ENCODE assay signal across 1 cellular context in genomic region chr12:95942106-95942531, GRCh38.
TF ChIP-seq lines count a peak whose summit lies in the region.

No MANE protein-coding gene starts in this region.

TF ChIP-seq in A549, 52 proteins besides CTCF, POLR2A, EP300 and RAD21 (continued from another document):
- TF ChIP-seq HMGXB4 (CRISPR knock-in tag; IDR thresholded peaks at IDR 0.05; ENCODE audit: borderline replicate concordance) = no peak
- TF ChIP-seq HOXA7 (CRISPR knock-in tag; IDR thresholded peaks at IDR 0.05) = no peak
- no peak for TF ChIP-seq TFCP2L1 (CRISPR knock-in tag; IDR thresholded peaks at IDR 0.05)
- TF ChIP-seq SREBF2 (IDR thresholded peaks at IDR 0.05) = no peak
- no peak for TF ChIP-seq MAX (IDR thresholded peaks at IDR 0.05)
- TF ChIP-seq BHLHE40 (IDR thresholded peaks at IDR 0.05; ENCODE audit: low read depth, low read length) = no peak
- no peak for TF ChIP-seq BCL3 (IDR thresholded peaks at IDR 0.05)
- TF ChIP-seq HEYL (CRISPR knock-in tag; IDR thresholded peaks at IDR 0.05) = no peak
- no peak for TF ChIP-seq RFX5 (IDR thresholded peaks at IDR 0.05)
- TF ChIP-seq CBX8 (IDR thresholded peaks at IDR 0.05) = no peak
- no peak for TF ChIP-seq RCOR1 (IDR thresholded peaks at IDR 0.05; ENCODE audit: low read depth, low read length)
- no peak for TF ChIP-seq SMC3 (IDR thresholded peaks at IDR 0.05)
- TF ChIP-seq NPAS2 (CRISPR knock-in tag; IDR thresholded peaks at IDR 0.05; ENCODE audit: borderline replicate concordance) = no peak
- no peak for TF ChIP-seq MAFK (IDR thresholded peaks at IDR 0.05; ENCODE audit: partially characterized antibody)
- TF ChIP-seq FOSL2 (IDR thresholded peaks at IDR 0.05) = no peak
- TF ChIP-seq FOSL2 (CRISPR knock-in tag; IDR thresholded peaks at IDR 0.05) = no peak
TF ChIP-seq in A549: peak in this region for 0.
